1 cellular context compared by ENCODE assay signal in genomic region chr11:72724851-72725730, GRCh38.
TF ChIP-seq lines count a peak whose summit lies in the region.

No MANE protein-coding gene starts in this region.

TF ChIP-seq in K562, 482 proteins besides CTCF, POLR2A, EP300 and RAD21 (continued from another document and continues in another):
- no peak for TF ChIP-seq ATF6 (CRISPR knock-in tag; IDR thresholded peaks at IDR 0.05)
- TF ChIP-seq EGR1 (conservative IDR thresholded peaks at IDR 0.05), result no peak
- no peak for TF ChIP-seq ZNF197 (CRISPR knock-in tag; IDR thresholded peaks at IDR 0.05; ENCODE audit: low read depth)
- no peak for TF ChIP-seq ZNF75A (CRISPR knock-in tag; IDR thresholded peaks at IDR 0.05)
- TF ChIP-seq VEZF1 (CRISPR knock-in tag; IDR thresholded peaks at IDR 0.05), result peak; percentile 79
- TF ChIP-seq TCF7L2 (IDR thresholded peaks at IDR 0.05; ENCODE audit: low read depth, low read length), result no peak
- no peak for TF ChIP-seq AFF4 (CRISPR knock-in tag; IDR thresholded peaks at IDR 0.05)
- TF ChIP-seq ZNF316 (IDR thresholded peaks at IDR 0.05), result no peak
- no peak for TF ChIP-seq HMG20A (CRISPR knock-in tag; conservative IDR thresholded peaks at IDR 0.05)
- no peak for TF ChIP-seq ZBTB40 (IDR thresholded peaks at IDR 0.05)
- TF ChIP-seq ZBTB40 (CRISPR knock-in tag; IDR thresholded peaks at IDR 0.05), result no peak
- no peak for TF ChIP-seq ZNF551 (CRISPR knock-in tag; IDR thresholded peaks at IDR 0.05)
- TF ChIP-seq ZKSCAN1 (IDR thresholded peaks at IDR 0.05; ENCODE audit: low read depth, low read length), result no peak
- TF ChIP-seq MEIS2 (IDR thresholded peaks at IDR 0.05; ENCODE audit: partially characterized antibody), result no peak
- TF ChIP-seq MLX (CRISPR knock-in tag; conservative IDR thresholded peaks at IDR 0.05), result no peak
- no peak for TF ChIP-seq KDM1A (IDR thresholded peaks at IDR 0.05)
- no peak for TF ChIP-seq ZNF282 (CRISPR knock-in tag; IDR thresholded peaks at IDR 0.05)
- no peak for TF ChIP-seq NKRF (IDR thresholded peaks at IDR 0.05; ENCODE audit: borderline replicate concordance)
- no peak for TF ChIP-seq FOSL1 (tag; conservative IDR thresholded peaks at IDR 0.05)
- no peak for TF ChIP-seq TEAD1 (CRISPR knock-in tag; IDR thresholded peaks at IDR 0.05)
- TF ChIP-seq SLC30A9 (CRISPR knock-in tag; IDR thresholded peaks at IDR 0.05), result no peak
- TF ChIP-seq PHB2 (IDR thresholded peaks at IDR 0.05; ENCODE audit: low read depth), result no peak
- TF ChIP-seq ZNF143 (CRISPR knock-in tag; IDR thresholded peaks at IDR 0.05), result no peak
- 0 out of 2 replicates have a peak, but pooled peaks have one; percentile 41 for TF ChIP-seq RFX5 (IDR thresholded peaks at IDR 0.05; ENCODE audit: low read depth, low read length)
- no peak for TF ChIP-seq ZNF764 (CRISPR knock-in tag; IDR thresholded peaks at IDR 0.05; ENCODE audit: low read depth)
- TF ChIP-seq FUS (optimal IDR thresholded peaks at IDR 0.05; ENCODE audit: low read depth, low read length), result no peak
- no peak for TF ChIP-seq ZNF609 (CRISPR knock-in tag; IDR thresholded peaks at IDR 0.05; ENCODE audit: borderline replicate concordance)
- TF ChIP-seq ZC3H4 (CRISPR knock-in tag; IDR thresholded peaks at IDR 0.05; ENCODE audit: borderline replicate concordance), result no peak
- no peak for TF ChIP-seq NR2C1 (IDR thresholded peaks at IDR 0.05)
- TF ChIP-seq NR2C1 (tag; IDR thresholded peaks at IDR 0.05), result no peak
